Comparison of ENCODE assay signal across 16 cellular contexts in the genomic region with DNA sequence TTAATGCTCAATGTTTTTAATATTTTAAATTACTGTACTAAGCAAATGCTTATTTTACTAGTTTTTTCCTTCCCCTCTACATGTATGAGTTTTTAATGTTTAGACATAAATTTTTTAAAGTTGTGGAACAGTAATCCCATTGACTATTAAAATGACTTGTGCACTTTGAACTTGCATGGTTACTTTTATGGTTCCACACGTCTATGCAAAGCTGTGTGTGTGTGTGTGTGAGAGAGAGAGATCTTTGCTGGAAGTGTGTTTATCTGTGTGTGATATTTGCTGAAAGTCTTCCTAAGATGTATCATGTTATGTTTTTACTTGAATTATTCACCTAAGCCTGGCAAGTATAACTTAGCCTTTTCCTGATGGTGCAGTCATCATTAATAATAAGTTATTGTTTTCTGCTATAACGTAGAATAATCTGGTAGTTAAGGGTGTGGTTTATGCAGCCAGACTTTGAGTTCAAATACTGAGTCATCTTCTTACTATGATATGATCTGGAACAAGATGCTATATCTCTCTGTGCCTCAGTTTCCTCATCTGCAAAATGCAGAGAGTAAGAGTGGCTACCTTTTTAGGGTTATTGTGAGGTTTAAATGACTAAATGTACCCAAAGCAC.
"Had no signal": no experiment of that assay in that cellular context is flagged by ENCODE, and none has a peak within 500 bp of the region (broad histone marks: within the 10 kb centered on the region; RNA-seq: fewer than 3 reads in every experiment).

No MANE protein-coding gene starts in this region.

- H3K4me3 Mint-ChIP-seq: central memory CD8-positive, alpha-beta T cell had no signal

- H3K27me3 Mint-ChIP-seq: central memory CD8-positive, alpha-beta T cell had no signal

- H3K9me3 Mint-ChIP-seq: central memory CD8-positive, alpha-beta T cell had no signal

- FAIRE-seq: islet of Langerhans had no signal

- H3K9me3 ChIP-seq: adrenal gland, esophagus muscularis mucosa, heart left ventricle, left ventricle myocardium inferior, right atrium auricular region, tibial artery, vagina had no signal

- ATAC-seq: heart left ventricle had no signal

- H3K27me3 ChIP-seq: adrenal gland, esophagus muscularis mucosa, heart left ventricle, right atrium auricular region, tibial artery, vagina had no signal

- DNase-seq: activated CD4-positive, alpha-beta T cell treated with anti-CD3 and anti-CD28 coated beads, Interleukin-2, amount 50 U/mL, for 4 hours; activated naive CD4-positive, alpha-beta T cell; activated T-cell treated with anti-CD3 and anti-CD28 coated beads, Interleukin-2, amount 50 U/mL, for 48 hours; adrenal gland; cortex of kidney; foreskin melanocyte; heart left ventricle; left ventricle myocardium inferior; mesendoderm; tibial artery had no signal

- H3K27ac ChIP-seq: adrenal gland, esophagus muscularis mucosa, heart left ventricle, left ventricle myocardium inferior, right atrium auricular region, tibial artery, vagina had no signal

- H3K4me3 ChIP-seq: adrenal gland, esophagus muscularis mucosa, heart left ventricle, left ventricle myocardium inferior, right atrium auricular region, skin epidermis, tibial artery, vagina had no signal

- H3K36me3 ChIP-seq: adrenal gland, left ventricle myocardium inferior, right atrium auricular region, vagina had no signal
